8 cellular contexts compared by ENCODE assay signal in the genomic region with DNA sequence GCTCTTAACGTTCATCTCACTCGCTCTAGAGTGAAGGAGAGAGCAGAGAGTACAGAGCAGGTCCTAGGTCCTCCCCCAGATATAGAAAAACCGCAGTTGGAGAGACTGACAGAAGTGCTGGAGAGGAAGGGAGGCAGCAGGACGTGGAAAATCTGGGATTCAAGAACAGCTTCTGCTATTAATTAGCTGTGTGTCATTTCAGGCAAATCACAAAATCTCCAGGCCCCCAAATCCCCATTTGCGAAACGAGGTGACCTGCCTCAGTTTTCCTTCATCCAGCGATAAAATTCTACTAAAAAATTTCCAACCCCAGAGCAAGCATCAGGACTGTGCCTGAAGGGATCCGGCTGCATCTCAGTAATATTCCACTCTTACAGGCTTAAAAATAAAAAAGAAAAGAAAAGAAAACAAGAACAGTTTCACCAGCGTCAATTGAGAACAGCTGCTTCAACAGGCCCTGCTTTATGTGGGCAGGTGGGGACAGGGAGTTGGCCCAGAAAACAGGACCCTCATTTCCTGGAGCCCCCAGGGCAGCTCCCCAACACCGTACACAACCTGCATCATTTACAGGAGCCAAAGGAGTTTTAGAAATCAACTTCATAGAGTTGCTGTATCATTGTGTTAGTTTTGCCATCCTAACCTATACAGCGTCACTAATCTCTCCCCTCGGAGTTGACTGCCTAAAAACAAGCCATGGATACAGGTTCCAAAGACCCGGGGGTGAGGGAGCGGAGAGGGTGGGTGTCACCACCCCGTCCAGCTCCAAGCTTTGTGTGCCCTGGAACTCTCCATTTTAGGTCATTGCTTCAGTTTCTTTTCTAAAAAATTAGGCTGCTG.
A peak's percentile ranks its signal among the peaks of the same experiment; 100 is the strongest.
DNase-seq lines count a peak whose midpoint lies in the region; ATAC-seq, FAIRE-seq and TF ChIP-seq lines count a peak whose summit lies in the region.

No MANE protein-coding gene starts in this region.

- peak overlapping the region; percentile 28 for H3K4me3 ChIP-seq in skeletal muscle cell (ENCODE audit: low read depth, low read length)

- H3K9me3 Mint-ChIP-seq in T-helper 2 cell treated with Interferon-gamma antibody and Interleukin-4, amounts not matched to agents 5 μg/mL and 100 μg/mL, for 36 hours = no peaks in the 10 kb centered on the region

- DNase-seq in EH (ENCODE audit: low read depth) = peak; percentile 83
- DNase-seq in T-helper 2 cell treated with Interferon-gamma antibody and Interleukin-4, amounts not matched to agents 5 μg/mL and 100 μg/mL, for 36 hours (ENCODE audit: low spot score) = peak; percentile 30
- DNase-seq in globus pallidus (ENCODE audit: low spot score) = peak; percentile 55
- DNase-seq in skeletal muscle cell (ENCODE audit: low read depth) = no peak
- no peak for DNase-seq in H54 (ENCODE audit: insufficient read length, low spot score)
- DNase-seq in D721Med (ENCODE audit: insufficient read length, low spot score) = no peak

- H3K4me3 Mint-ChIP-seq in T-helper 2 cell treated with Interferon-gamma antibody and Interleukin-4, amounts not matched to agents 5 μg/mL and 100 μg/mL, for 36 hours = no peak overlapping the region

- H3K4me1 Mint-ChIP-seq in T-helper 2 cell treated with Interferon-gamma antibody and Interleukin-4, amounts not matched to agents 5 μg/mL and 100 μg/mL, for 36 hours (ENCODE audit: low read depth) = peaks cover 40% of the 10 kb centered on the region

- H3K27me3 Mint-ChIP-seq in T-helper 2 cell treated with Interferon-gamma antibody and Interleukin-4, amounts not matched to agents 5 μg/mL and 100 μg/mL, for 36 hours (ENCODE audit: low read depth) = peaks cover 3% of the 10 kb centered on the region

- TF ChIP-seq POLR2A in H54 (IDR thresholded peaks at IDR 0.05; ENCODE audit: low read depth, low read length) = no peak

- H3K27ac Mint-ChIP-seq in T-helper 2 cell treated with Interferon-gamma antibody and Interleukin-4, amounts not matched to agents 5 μg/mL and 100 μg/mL, for 36 hours = no peak overlapping the region

- FAIRE-seq in H54 (lab: Jason Lieb, UNC) (no peak), D721Med (lab: Jason Lieb, UNC) (no peak)

- no peak for TF ChIP-seq CTCF in D721Med (IDR thresholded peaks at IDR 0.05; ENCODE audit: insufficient read depth, missing control alignments)

- H3K36me3 Mint-ChIP-seq in T-helper 2 cell treated with Interferon-gamma antibody and Interleukin-4, amounts not matched to agents 5 μg/mL and 100 μg/mL, for 36 hours (ENCODE audit: low read depth) = no peaks in the 10 kb centered on the region

- ATAC-seq in HG02970 (IDR thresholded peaks at IDR 0.05; ENCODE audit: low FRiP score, unreplicated experiment) (peak; percentile 2), HG03460 (IDR thresholded peaks at IDR 0.05; ENCODE audit: unreplicated experiment) (no peak)

Comparison
In these comparisons a context has a peak if more than half of its experiments do, and no peak if none do; other contexts are left out.
1. DNase-seq: peak in EH (single experiment), T-helper 2 cell treated with Interferon-gamma antibody and Interleukin-4, amounts not matched to agents 5 μg/mL and 100 μg/mL, for 36 hours (single experiment) and globus pallidus (single experiment); none in skeletal muscle cell (single experiment), H54 (single experiment) and D721Med (single experiment).